In the genomic region with DNA sequence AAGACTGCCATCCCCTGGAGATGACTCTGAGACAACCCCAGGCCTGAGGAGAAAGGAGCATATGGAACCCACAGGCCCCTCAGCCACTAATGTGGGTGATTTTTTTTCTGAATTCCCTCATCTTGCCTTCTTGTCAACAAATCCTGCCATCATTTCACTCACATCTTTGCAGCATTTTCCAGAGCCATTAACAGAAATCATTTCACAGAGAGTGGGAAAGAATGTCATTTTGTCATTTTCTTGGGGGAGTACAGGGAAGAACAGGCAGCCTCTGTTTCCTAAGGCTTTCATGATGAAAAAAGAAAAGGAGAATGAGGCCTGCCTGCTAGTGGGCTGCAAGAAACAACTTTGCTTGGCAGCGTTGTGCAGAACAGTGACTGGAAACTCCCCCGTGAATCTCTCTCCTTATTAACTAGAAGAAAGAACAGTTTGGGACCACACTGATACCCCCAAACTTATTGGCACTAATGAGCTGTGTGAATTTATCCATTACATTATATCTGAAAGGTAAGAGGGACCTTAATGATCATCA, we compare ENCODE assay signal across 33 cellular contexts.
"Had no signal": no experiment of that assay in that cellular context is flagged by ENCODE, and none has a peak within 500 bp of the region (broad histone marks: within the 10 kb centered on the region; RNA-seq: fewer than 3 reads in every experiment).

No MANE protein-coding gene starts in this region.

- ATAC-seq: heart left ventricle; left colon; left lung; lower lobe of right lung; mucosa of descending colon; naive thymus-derived CD4-positive, alpha-beta T cell; natural killer cell treated with Interleukin-12 subunit alpha and Interleukin-12 subunit beta and Interleukin-15 and Interleukin-18, amount 100 ng/mL, for 72 hours; psoas muscle; right cardiac atrium; sciatic nerve; stimulated activated naive B cell treated with anti-CD40 and anti-IgM and Interleukin-4, amounts not matched to agents 10 μg/mL and 1 μg/mL and 100 μg/mL, for 72 hours; stimulated activated naive CD8-positive, alpha-beta T cell treated with anti-CD3 and anti-CD28 coated beads, Interleukin-15, Interleukin-2, amounts not matched to agents 100 U/mL and 50 U/mL, for 24 hours; upper lobe of right lung had no signal

- H3K27ac ChIP-seq: heart left ventricle, left lung, lower lobe of right lung, neural progenitor cell, neutrophil, parathyroid adenoma, psoas muscle, skin epidermis, stomach, thoracic aorta, tibial artery, upper lobe of right lung had no signal

- H3K36me3 Mint-ChIP-seq: immature natural killer cell; mesothelial cell of epicardium; naive thymus-derived CD4-positive, alpha-beta T cell; natural killer cell treated with Interleukin-12 subunit alpha and Interleukin-12 subunit beta and Interleukin-15 and Interleukin-18, amount 100 ng/mL, for 72 hours; neural progenitor cell; stimulated activated naive B cell treated with anti-CD40 and anti-IgM and Interleukin-4, amounts not matched to agents 10 μg/mL and 1 μg/mL and 100 μg/mL, for 72 hours had no signal

- H3K79me2 ChIP-seq: parathyroid adenoma had no signal

- H3K9me3 Mint-ChIP-seq: mesothelial cell of epicardium, neural progenitor cell had no signal

- H3K27me3 ChIP-seq: heart left ventricle, left lung, neural progenitor cell, neutrophil, stomach, tibial artery, upper lobe of right lung had no signal

- DNase-seq: heart left ventricle; hypothalamus; immature natural killer cell; kidney; left colon; left lung; lower lobe of right lung; mesendoderm; mucosa of descending colon; naive thymus-derived CD4-positive, alpha-beta T cell; occipital lobe; psoas muscle; right cardiac atrium; stimulated activated CD4-positive, alpha-beta T cell treated with anti-CD3 and anti-CD28 coated beads, Interleukin-12 subunit alpha, Interleukin-12 subunit beta, amount 100 ng/mL, for 4 hours; stimulated activated CD4-positive, alpha-beta T cell treated with anti-CD3 and anti-CD28 coated beads, Interleukin-15, amount 100 ng/mL, for 24 hours; stimulated activated CD4-positive, alpha-beta T cell treated with anti-CD3 and anti-CD28 coated beads, Interleukin-2, amount 100 ng/mL, for 24 hours; stimulated activated CD4-positive, alpha-beta T cell treated with anti-CD3 and anti-CD28 coated beads, Interleukin-4, amount 100 ng/mL, for 1 hour; stimulated activated naive B cell treated with anti-CD40 and anti-IgM and Interleukin-4, amounts not matched to agents 10 μg/mL and 1 μg/mL and 100 μg/mL, for 72 hours; stimulated activated naive CD8-positive, alpha-beta T cell treated with anti-CD3 and anti-CD28 coated beads, Interleukin-15, Interleukin-2, amounts not matched to agents 100 U/mL and 50 U/mL, for 24 hours; stomach; tibial artery; trophoblast cell; upper lobe of right lung had no signal

- H3K4me3 ChIP-seq: heart left ventricle, left lung, lower lobe of right lung, mucosa of descending colon, neural progenitor cell, psoas muscle, skin epidermis, stomach, thoracic aorta, tibial artery, upper lobe of right lung had no signal

- H3K36me3 ChIP-seq: heart left ventricle, left lung, lower lobe of right lung, neural progenitor cell, neutrophil, stomach, thoracic aorta, tibial artery, upper lobe of right lung had no signal

- H3K4me1 ChIP-seq: heart left ventricle, left lung, lower lobe of right lung, neural progenitor cell, parathyroid adenoma, psoas muscle, stomach, tibial artery, upper lobe of right lung had no signal

- H3K4me1 Mint-ChIP-seq: immature natural killer cell; mesothelial cell of epicardium; naive thymus-derived CD4-positive, alpha-beta T cell; stimulated activated naive B cell treated with anti-CD40 and anti-IgM and Interleukin-4, amounts not matched to agents 10 μg/mL and 1 μg/mL and 100 μg/mL, for 72 hours had no signal

- H3K4me2 ChIP-seq: neural progenitor cell had no signal

- H3K27me3 Mint-ChIP-seq: naive thymus-derived CD4-positive, alpha-beta T cell; natural killer cell treated with Interleukin-12 subunit alpha and Interleukin-12 subunit beta and Interleukin-15 and Interleukin-18, amount 100 ng/mL, for 72 hours; stimulated activated naive B cell treated with anti-CD40 and anti-IgM and Interleukin-4, amounts not matched to agents 10 μg/mL and 1 μg/mL and 100 μg/mL, for 72 hours had no signal

- H3K9me3 ChIP-seq: heart left ventricle, left lung, lower lobe of right lung, mucosa of descending colon, neutrophil, psoas muscle, stomach, thoracic aorta, tibial artery, upper lobe of right lung had no signal

- FAIRE-seq: islet of Langerhans, kidney, urothelium cell line had no signal

- H2AFZ ChIP-seq: neural progenitor cell, parathyroid adenoma had no signal

- H3K4me3 Mint-ChIP-seq: immature natural killer cell; mesothelial cell of epicardium; naive thymus-derived CD4-positive, alpha-beta T cell; natural killer cell treated with Interleukin-12 subunit alpha and Interleukin-12 subunit beta and Interleukin-15 and Interleukin-18, amount 100 ng/mL, for 72 hours; neural progenitor cell; stimulated activated naive B cell treated with anti-CD40 and anti-IgM and Interleukin-4, amounts not matched to agents 10 μg/mL and 1 μg/mL and 100 μg/mL, for 72 hours had no signal

- H3K27ac Mint-ChIP-seq: immature natural killer cell; mesothelial cell of epicardium; naive thymus-derived CD4-positive, alpha-beta T cell; natural killer cell treated with Interleukin-12 subunit alpha and Interleukin-12 subunit beta and Interleukin-15 and Interleukin-18, amount 100 ng/mL, for 72 hours; neural progenitor cell; stimulated activated naive B cell treated with anti-CD40 and anti-IgM and Interleukin-4, amounts not matched to agents 10 μg/mL and 1 μg/mL and 100 μg/mL, for 72 hours had no signal

- H3K9ac ChIP-seq: neural progenitor cell, parathyroid adenoma had no signal
